Comparison of ENCODE assay signal across 9 cellular contexts in genomic region chr17:58329808-58330543, GRCh38. TPM values are rescaled to one million over a fixed set of nuclear protein-coding genes. Genes with fewer than 3 reads are reported as not detected.
A peak's percentile ranks its signal among the peaks of the same experiment; 100 is the strongest.
DNase-seq lines count a peak whose midpoint lies in the region; ATAC-seq and TF ChIP-seq lines count a peak whose summit lies in the region.
"Had no signal": no experiment of that assay in that cellular context is flagged by ENCODE, and none has a peak within 500 bp of the region (broad histone marks: within the 10 kb centered on the region; RNA-seq: fewer than 3 reads in every experiment).

No MANE protein-coding gene starts in this region.

- H3K79me2 ChIP-seq in KMS-11 (ENCODE audit: insufficient read depth, low read depth) (peaks cover 51% of the 10 kb centered on the region), SK-N-SH (ENCODE audit: insufficient read depth) (no peaks in the 10 kb centered on the region)

- H4K20me1 ChIP-seq in BLaER1 treated with 17β-estradiol and CSF1 and Interleukin-3, amounts not matched to agents 10 nM and 100 nM: peaks cover 48 to 74% (median 62%) of the 10 kb centered on the region in 11 experiments
- peaks cover 7% of the 10 kb centered on the region; the same call in 1 of the 2 replicates for H4K20me1 ChIP-seq in KMS-11 (ENCODE audit: insufficient read depth)
- H4K20me1 ChIP-seq in SK-N-SH (ENCODE audit: insufficient read depth): no peaks in the 10 kb centered on the region

- no peak for TF ChIP-seq RAD21 in SK-N-SH (IDR thresholded peaks at IDR 0.05; ENCODE audit: low read length)

- H3K4me1 ChIP-seq in BLaER1 treated with 17β-estradiol and CSF1 and Interleukin-3, amounts not matched to agents 10 nM and 100 nM: peaks cover 60 to 73% (median 68%) of the 10 kb centered on the region in 10 experiments
- H3K4me1 ChIP-seq in KMS-11 (ENCODE audit: low read depth, poor library complexity, severe bottlenecking) (peaks cover 48% of the 10 kb centered on the region), SK-N-SH (ENCODE audit: control insufficient read depth in 1 of 2, insufficient read depth in 2 of 2, low read depth in 1 of 2, low read length in 1 of 2) (peaks cover 0 to 26% of the 10 kb centered on the region in 2 experiments; a peak in 1 of 4 replicates)

- POLR2A ChIA-PET in SK-N-SH (lab: Yijun Ruan, JAX): no interaction called here

- 54% methylated on average over 4 of the region's 4 CpGs for WGBS in SK-N-SH (ENCODE audit: low lambda C conversion rate)

- intact Hi-C loops in activated naive CD4-positive, alpha-beta T cell treated with anti-CD3 and anti-CD28 coated beads for 36 hours (cut with micrococcal nuclease): loop anchor here (1.0 to 10.0 kb wide), 9 partner anchors 8 to 1435 kb away; partner anchors contain the start of genes RNF43 and SUPT4H1

- peaks cover 2% of the 10 kb centered on the region for H3K9me3 Mint-ChIP-seq in activated naive CD4-positive, alpha-beta T cell treated with anti-CD3 and anti-CD28 coated beads for 36 hours
- H3K9me3 Mint-ChIP-seq in stimulated activated memory B cell treated with anti-CD40 and anti-IgM and Interleukin-4, amounts not matched to agents 10 μg/mL and 1 μg/mL and 100 μg/mL, for 72 hours: no peaks in the 10 kb centered on the region
- no peaks in the 10 kb centered on the region for H3K9me3 Mint-ChIP-seq in HFFc6

- H3K36me3 ChIP-seq in BLaER1 treated with 17β-estradiol and CSF1 and Interleukin-3, amounts not matched to agents 10 nM and 100 nM: peaks cover 12 to 25% (median 21%) of the 10 kb centered on the region in 11 experiments
- H3K36me3 ChIP-seq in KMS-11 (ENCODE audit: insufficient read depth) (peaks cover 11% of the 10 kb centered on the region; the same call in 1 of the 2 replicates), SK-N-SH (replicated peaks in 1 of 2; ENCODE audit: control insufficient read depth in 1 of 2, insufficient read depth in 2 of 2, low read length in 1 of 2) (no peaks in the 10 kb centered on the region)

- DNase-seq in activated naive CD4-positive, alpha-beta T cell treated with anti-CD3 and anti-CD28 coated beads for 36 hours: peak; percentile 73
- DNase-seq in HFFc6: no peak
- no peak for DNase-seq in SK-N-SH
- no peak for DNase-seq in NCI-H1105 treated with DMSO at 0.1 percent for 48 hours (lab: John Stamatoyannopoulos, UW)

- no peaks in the 10 kb centered on the region for H3F3A ChIP-seq in SK-N-SH (replicated peaks; ENCODE audit: insufficient read depth)

- H3K27ac ChIP-seq in BLaER1 treated with 17β-estradiol and CSF1 and Interleukin-3, amounts not matched to agents 10 nM and 100 nM: peak overlapping the region; percentile 94 to 100 (median 99); a peak in 21 of 22 replicates
- H3K27ac ChIP-seq in KMS-11 (peak overlapping the region; percentile 96), SK-N-SH (ENCODE audit: low read depth in 2 of 2, low read length in 1 of 2) (no peak overlapping the region)

- H2AFZ ChIP-seq in KMS-11 (ENCODE audit: low read depth): no peak overlapping the region
- no peak overlapping the region for H2AFZ ChIP-seq in SK-N-SH (ENCODE audit: low read depth)

- peak overlapping the region; percentile 99 for H3K27ac Mint-ChIP-seq in activated naive CD4-positive, alpha-beta T cell treated with anti-CD3 and anti-CD28 coated beads for 36 hours
- peak overlapping the region; percentile 100 for H3K27ac Mint-ChIP-seq in stimulated activated memory B cell treated with anti-CD40 and anti-IgM and Interleukin-4, amounts not matched to agents 10 μg/mL and 1 μg/mL and 100 μg/mL, for 72 hours
- no peak overlapping the region for H3K27ac Mint-ChIP-seq in HFFc6

- peaks cover 14% of the 10 kb centered on the region for H3K27me3 Mint-ChIP-seq in activated naive CD4-positive, alpha-beta T cell treated with anti-CD3 and anti-CD28 coated beads for 36 hours (ENCODE audit: low read depth)
- peaks cover 8% of the 10 kb centered on the region for H3K27me3 Mint-ChIP-seq in stimulated activated memory B cell treated with anti-CD40 and anti-IgM and Interleukin-4, amounts not matched to agents 10 μg/mL and 1 μg/mL and 100 μg/mL, for 72 hours
- H3K27me3 Mint-ChIP-seq in HFFc6 (ENCODE audit: insufficient read depth): peaks cover 17% of the 10 kb centered on the region

- H3K4me1 Mint-ChIP-seq in activated naive CD4-positive, alpha-beta T cell treated with anti-CD3 and anti-CD28 coated beads for 36 hours (ENCODE audit: low read depth): peaks cover 40% of the 10 kb centered on the region
- H3K4me1 Mint-ChIP-seq in stimulated activated memory B cell treated with anti-CD40 and anti-IgM and Interleukin-4, amounts not matched to agents 10 μg/mL and 1 μg/mL and 100 μg/mL, for 72 hours: peaks cover 74% of the 10 kb centered on the region
- H3K4me1 Mint-ChIP-seq in HFFc6 (ENCODE audit: low read depth): 0 out of 2 replicates have a peak, but pooled peaks cover 7% of the 10 kb centered on the region

- peaks cover 0 to 11% (median 0%) of the 10 kb centered on the region in 11 experiments; a peak in 9 of 22 replicates for H3K27me3 ChIP-seq in BLaER1 treated with 17β-estradiol and CSF1 and Interleukin-3, amounts not matched to agents 10 nM and 100 nM
- no peaks in the 10 kb centered on the region for H3K27me3 ChIP-seq in KMS-11 (ENCODE audit: insufficient read depth, low read depth)
- H3K27me3 ChIP-seq in SK-N-SH (ENCODE audit: insufficient read depth): 0 out of 2 replicates have a peak, but pooled peaks cover 7% of the 10 kb centered on the region

- H3K36me3 Mint-ChIP-seq in activated naive CD4-positive, alpha-beta T cell treated with anti-CD3 and anti-CD28 coated beads for 36 hours (ENCODE audit: low read depth): peaks cover 62% of the 10 kb centered on the region
- peaks cover 30% of the 10 kb centered on the region for H3K36me3 Mint-ChIP-seq in stimulated activated memory B cell treated with anti-CD40 and anti-IgM and Interleukin-4, amounts not matched to agents 10 μg/mL and 1 μg/mL and 100 μg/mL, for 72 hours
- no peaks in the 10 kb centered on the region for H3K36me3 Mint-ChIP-seq in HFFc6 (ENCODE audit: low read depth)

- peak; percentile 5 for ATAC-seq in GM21528 (IDR thresholded peaks at IDR 0.05; ENCODE audit: low FRiP score, unreplicated experiment)
- peak; percentile 2 for ATAC-seq in stimulated activated memory B cell treated with anti-CD40 and anti-IgM and Interleukin-4, amounts not matched to agents 10 μg/mL and 1 μg/mL and 100 μg/mL, for 72 hours

- H3K4me2 ChIP-seq in BLaER1 treated with 17β-estradiol and CSF1 and Interleukin-3, amounts not matched to agents 10 nM and 100 nM: peak overlapping the region; percentile 95 to 100 (median 98)
- peak overlapping the region; percentile 95 for H3K4me2 ChIP-seq in KMS-11
- H3K4me2 ChIP-seq in SK-N-SH: no peak overlapping the region

- H3K9ac ChIP-seq in BLaER1 treated with 17β-estradiol and CSF1 and Interleukin-3, amounts not matched to agents 10 nM and 100 nM: peak overlapping the region; percentile 93 to 100 (median 98)
- H3K9ac ChIP-seq in KMS-11 (peak overlapping the region; percentile 100), SK-N-SH (no peak overlapping the region)

- TF ChIP-seq CTCF in KMS-11 (conservative IDR thresholded peaks at IDR 0.05; ENCODE audit: low read depth, low read length) (no peak), HFFc6 (IDR thresholded peaks at IDR 0.05) (no peak), SK-N-SH (IDR thresholded peaks at IDR 0.05) (no peak)

- CTCF ChIA-PET in activated naive CD4-positive, alpha-beta T cell treated with anti-CD3 and anti-CD28 coated beads for 36 hours (lab: Charles Lee): interaction anchor here (1.2 to 7.2 kb wide), 2 partner anchors 12 to 13 kb away, joined by 3 to 108 read pairs; no protein-coding TSS in a partner anchor
- CTCF ChIA-PET in SK-N-SH (lab: Yijun Ruan, JAX): no interaction called here

- H3K9me3 ChIP-seq in BLaER1 treated with 17β-estradiol and CSF1 and Interleukin-3, amounts not matched to agents 10 nM and 100 nM (replicated peaks in 1 of 11): peaks cover 0 to 11% (median 7%) of the 10 kb centered on the region in 11 experiments; a peak in 10 of 22 replicates
- H3K9me3 ChIP-seq in SK-N-SH: no peaks in the 10 kb centered on the region
- H3K9me3 ChIP-seq: mucosa of descending colon had no signal

- peak overlapping the region; percentile 92 for H3K4me3 Mint-ChIP-seq in activated naive CD4-positive, alpha-beta T cell treated with anti-CD3 and anti-CD28 coated beads for 36 hours
- peak overlapping the region; percentile 98 for H3K4me3 Mint-ChIP-seq in stimulated activated memory B cell treated with anti-CD40 and anti-IgM and Interleukin-4, amounts not matched to agents 10 μg/mL and 1 μg/mL and 100 μg/mL, for 72 hours
- no peak overlapping the region for H3K4me3 Mint-ChIP-seq in HFFc6

- peak overlapping the region; percentile 86 to 100 (median 99) for H3K4me3 ChIP-seq in BLaER1 treated with 17β-estradiol and CSF1 and Interleukin-3, amounts not matched to agents 10 nM and 100 nM
- H3K4me3 ChIP-seq in KMS-11 (IDR thresholded peaks at IDR 0.05; ENCODE audit: insufficient read depth, low read depth, low read length): no peak overlapping the region
- H3K4me3 ChIP-seq in SK-N-SH (ENCODE audit: low read depth in 2 of 2, low read length in 1 of 2): no peak overlapping the region

- H3K9me2 ChIP-seq in SK-N-SH: no peaks in the 10 kb centered on the region

- TF ChIP-seq EP300 in SK-N-SH (IDR thresholded peaks at IDR 0.05; ENCODE audit: borderline replicate concordance in 1 of 2, low read depth in 1 of 2, low read length in 1 of 2): no peak

TF ChIP-seq in SK-N-SH, 30 proteins besides CTCF, POLR2A, EP300 and RAD21 (continues in another document):
- TF ChIP-seq CHD2 (IDR thresholded peaks at IDR 0.05; ENCODE audit: low read length, partially characterized antibody) (no peak), POLR2AphosphoS5 (IDR thresholded peaks at IDR 0.05; ENCODE audit: low read depth, low read length) (no peak), MXI1 (IDR thresholded peaks at IDR 0.05; ENCODE audit: low read depth, low read length) (no peak)

RNA-seq across cellular contexts. Expression of gene TSPOAP1, which starts 1.4 kb away (rescaled TPM):
- total RNA-seq in activated naive CD4-positive, alpha-beta T cell treated with anti-CD3 and anti-CD28 coated beads for 36 hours: 10 to 100 TPM; 18.5 to 20.0 TPM
- total RNA-seq in HFFc6 (2021; fragmentation: NEBNext Ultra II Directional; extraction: Animal tissue kit (Norgen Biotek cat#: 25700)): 1 to 10 TPM in 4 of 6 experiments, under 1 TPM in 2; 0.50 to 1.8 (median 1.3) TPM
- 0.79 and 1.9 TPM in 2 replicates for polyA plus RNA-seq in SK-N-SH (2012; rRNA removed)
- polyA plus RNA-seq in SK-N-SH (2012; cell fraction: cytosol; rRNA removed): 0.28 and 0.97 TPM in 2 replicates
- polyA plus RNA-seq in SK-N-SH (2012; cell fraction: nucleus; rRNA removed): 4.8 and 8.3 TPM in 2 replicates

RNA-seq across cellular contexts. Expression of gene SUPT4H1, which starts 22.0 kb away (rescaled TPM):
- total RNA-seq in activated naive CD4-positive, alpha-beta T cell treated with anti-CD3 and anti-CD28 coated beads for 36 hours: 10 to 100 TPM; 76.6 to 76.9 TPM
- 100 to 1,000 TPM in 4 of 6 experiments, 10 to 100 TPM in 2; 95.6 to 110 (median 105) TPM for total RNA-seq in HFFc6 (2021; fragmentation: NEBNext Ultra II Directional; extraction: Animal tissue kit (Norgen Biotek cat#: 25700))
- 165 and 205 TPM in 2 replicates for polyA plus RNA-seq in SK-N-SH (2012; rRNA removed)
- 216 and 229 TPM in 2 replicates for polyA plus RNA-seq in SK-N-SH (2012; cell fraction: cytosol; rRNA removed)
- 54.9 and 92.8 TPM in 2 replicates for polyA plus RNA-seq in SK-N-SH (2012; cell fraction: nucleus; rRNA removed)

RNA-seq across cellular contexts. Expression of gene MPO, which starts 49.2 kb away (rescaled TPM):
- total RNA-seq in activated naive CD4-positive, alpha-beta T cell treated with anti-CD3 and anti-CD28 coated beads for 36 hours: not detected
- total RNA-seq in HFFc6 (2021; fragmentation: NEBNext Ultra II Directional; extraction: Animal tissue kit (Norgen Biotek cat#: 25700)): not detected
- not detected in 2 replicates for polyA plus RNA-seq in SK-N-SH (2012; rRNA removed)
- polyA plus RNA-seq in SK-N-SH (2012; cell fraction: cytosol; rRNA removed): not detected in 2 replicates
- not detected in 2 replicates for polyA plus RNA-seq in SK-N-SH (2012; cell fraction: nucleus; rRNA removed)

Comparison
In these comparisons a context has a peak if more than half of its experiments do, and no peak if none do; other contexts are left out.
1. H3K27ac ChIP-seq: peak in BLaER1 treated with 17β-estradiol and CSF1 and Interleukin-3, amounts not matched to agents 10 nM and 100 nM (11 of 11) and KMS-11 (single experiment); none in SK-N-SH (0 of 2).
2. H3K4me3 ChIP-seq: peak in BLaER1 treated with 17β-estradiol and CSF1 and Interleukin-3, amounts not matched to agents 10 nM and 100 nM (10 of 10); none in KMS-11 (single experiment) and SK-N-SH (0 of 2).
3. RNA of gene TSPOAP1, which starts 1.4 kb away (total RNA-seq): 18.5 to 20.0 TPM in activated naive CD4-positive, alpha-beta T cell treated with anti-CD3 and anti-CD28 coated beads for 36 hours; 0.50 to 1.8 TPM in HFFc6; every median in the first group is over 4 times any median in the second.